In the genomic region with DNA sequence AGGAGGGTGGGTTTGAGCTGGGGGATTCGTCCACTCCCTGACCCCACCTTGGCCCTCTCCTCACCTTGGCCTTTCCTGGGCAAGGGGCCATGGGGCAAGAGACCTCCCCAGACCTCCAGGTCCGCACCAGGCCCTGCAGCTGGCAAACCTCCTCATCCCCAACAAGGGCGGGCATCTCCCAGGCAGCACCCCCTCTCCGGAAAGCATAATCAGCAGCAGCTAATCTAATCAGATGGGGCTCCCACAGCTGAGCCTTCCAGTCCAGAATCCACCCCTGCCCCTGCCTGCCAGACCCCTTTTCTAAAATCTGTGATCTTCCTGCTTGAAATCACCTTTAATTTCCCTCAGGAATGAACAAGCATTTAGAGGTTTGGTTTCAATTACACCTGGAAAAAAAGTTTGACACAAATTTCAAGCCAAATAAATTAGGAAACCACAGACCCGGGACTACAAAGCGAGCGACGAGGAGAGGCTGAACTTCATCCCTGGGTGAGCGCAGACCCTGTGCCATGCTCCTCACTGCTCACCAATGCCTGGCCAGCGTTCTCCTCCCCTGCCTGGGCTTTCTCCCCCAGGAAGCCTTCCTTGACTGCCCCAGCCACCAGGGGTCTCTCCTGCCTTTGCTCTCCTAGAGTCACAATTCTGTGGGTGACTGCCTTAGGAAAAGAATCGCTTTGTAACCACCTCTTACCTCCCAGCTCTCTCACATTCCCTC, we compare ENCODE assay signal across 12 cellular contexts.
DNase-seq lines count a peak whose midpoint lies in the region; ATAC-seq, FAIRE-seq and TF ChIP-seq lines count a peak whose summit lies in the region.
"Had no signal": no experiment of that assay in that cellular context is flagged by ENCODE, and none has a peak within 500 bp of the region (broad histone marks: within the 10 kb centered on the region; RNA-seq: fewer than 3 reads in every experiment).

No MANE protein-coding gene starts in this region.

- no peaks in the 10 kb centered on the region; the same call in none of the 2 replicates for H3K27me3 Mint-ChIP-seq in H9 (ENCODE audit: low read depth)
- H3K27me3 Mint-ChIP-seq in CD8-positive, alpha-beta T cell (ENCODE audit: low read depth), result peaks cover 8% of the 10 kb centered on the region

- H3K14ac ChIP-seq in H9 (ENCODE audit: insufficient read depth, low read length), result no peak overlapping the region; the same call in 1 of the 2 replicates

- no peak overlapping the region for H4K8ac ChIP-seq in H9 (replicated peaks; ENCODE audit: insufficient read length, low read depth, low read length)

- H2AK5ac ChIP-seq in H9 (ENCODE audit: insufficient read length, low read length), result no peak overlapping the region

- H3K27ac ChIP-seq in DND-41 (ENCODE audit: low read length) (no peak overlapping the region), H9 (ENCODE audit: insufficient read length, low read depth, low read length) (no peak overlapping the region), HepG2 (ENCODE audit: extremely low read length, insufficient read depth, low read length) (no peak overlapping the region)
- H3K27ac ChIP-seq in CD8-positive, alpha-beta T cell (ENCODE audit: low read depth, low read length), result no peak overlapping the region
- H3K27ac ChIP-seq: skin epidermis had no signal

- no peaks in the 10 kb centered on the region for H3K36me3 Mint-ChIP-seq in H9 (ENCODE audit: insufficient read depth in 1 of 3, low read depth in 3 of 3)
- H3K36me3 Mint-ChIP-seq in CD8-positive, alpha-beta T cell, result no peaks in the 10 kb centered on the region

- peaks cover 15 to 16% of the 10 kb centered on the region in 2 experiments for H3K4me1 Mint-ChIP-seq in H9
- H3K4me1 Mint-ChIP-seq in CD8-positive, alpha-beta T cell (ENCODE audit: low read depth), result no peaks in the 10 kb centered on the region

- H3T11ph ChIP-seq in H9 (ENCODE audit: low read length), result no peak overlapping the region

- no peak overlapping the region for H2BK12ac ChIP-seq in H9 (ENCODE audit: insufficient read length, low read depth, low read length)

- H3K23me2 ChIP-seq in H9 (ENCODE audit: insufficient read length, low read depth, low read length, poor library complexity, severe bottlenecking), result no peaks in the 10 kb centered on the region

- no peak overlapping the region for H3K18ac ChIP-seq in H9 (ENCODE audit: insufficient read length, low read depth, low read length)

- H3K4me2 ChIP-seq in DND-41 (ENCODE audit: insufficient read depth, low read length), result no peak overlapping the region
- H3K4me2 ChIP-seq in H9 (ENCODE audit: insufficient read depth, insufficient read length, low read length), result no peak overlapping the region
- no peak overlapping the region for H3K4me2 ChIP-seq in HepG2 (ENCODE audit: low read depth, low read length)

- WGBS in H9 (ENCODE audit: extremely low coverage, insufficient read length, low lambda C conversion rate), result no CpG with 5 or more reads among the region's 11 CpGs
- 53% methylated on average over 9 of the region's 11 CpGs for WGBS in HepG2 (ENCODE audit: low lambda C conversion rate)

- H3K4me3 ChIP-seq in DND-41 (ENCODE audit: low read depth in 1 of 2, low read length in 2 of 2), result no peak overlapping the region
- no peak overlapping the region for H3K4me3 ChIP-seq in HepG2 (replicated peaks in 1 of 3; ENCODE audit: insufficient read depth in 1 of 3, low read depth in 2 of 3, low read length in 3 of 3)
- H3K4me3 ChIP-seq in CD8-positive, alpha-beta T cell (ENCODE audit: low read depth, low read length), result no peak overlapping the region
- H3K4me3 ChIP-seq: skin epidermis had no signal

- no peak overlapping the region for H2BK120ac ChIP-seq in H9 (ENCODE audit: low read depth, low read length, poor library complexity, severe bottlenecking)

- H3K4ac ChIP-seq in H9 (ENCODE audit: low read depth, low read length), result no peak overlapping the region

- no peaks in the 10 kb centered on the region for H3K36me3 ChIP-seq in DND-41 (ENCODE audit: insufficient read depth, low read length)
- no peaks in the 10 kb centered on the region for H3K36me3 ChIP-seq in HepG2 (replicated peaks in 1 of 2; ENCODE audit: control insufficient read depth in 1 of 2, insufficient read depth in 2 of 2, low read length in 2 of 2)
- H3K36me3 ChIP-seq in CD8-positive, alpha-beta T cell (ENCODE audit: insufficient read depth, low read length), result no peaks in the 10 kb centered on the region

- no peaks in the 10 kb centered on the region for H3K9me3 Mint-ChIP-seq in H9
- no peaks in the 10 kb centered on the region for H3K9me3 Mint-ChIP-seq in CD8-positive, alpha-beta T cell

- no peaks in the 10 kb centered on the region for H3K9me3 ChIP-seq in DND-41 (ENCODE audit: insufficient read depth, low read length, severe bottlenecking)
- H3K9me3 ChIP-seq in H9 (ENCODE audit: control insufficient read depth, low read depth, low read length), result no peaks in the 10 kb centered on the region
- H3K9me3 ChIP-seq in HepG2 (ENCODE audit: low read length), result no peaks in the 10 kb centered on the region
- H3K9me3 ChIP-seq in CD8-positive, alpha-beta T cell (ENCODE audit: low read length), result no peaks in the 10 kb centered on the region

- DNase-seq in DND-41, result peak; percentile 5
- DNase-seq in H9, result peak; percentile 77
- peak; percentile 30 for DNase-seq in UCSD-AML1 (lab: John Stamatoyannopoulos, UW; ENCODE audit: unreplicated experiment)
- no peak for DNase-seq in HepG2 (ENCODE audit: low spot score)
- no peak for DNase-seq in Right ventricle myocardium inferior (ENCODE audit: missing footprints)
- no peak for DNase-seq in CD8-positive, alpha-beta T cell
- DNase-seq: activated naive CD4-positive, alpha-beta T cell treated with Interleukin-2 at 50 U/mL for 16 hours; NCI-H1105; NCI-H510A treated with DMSO at 0.1 percent for 48 hours had no signal

- intact Hi-C loops in HepG2 (cut with micrococcal nuclease; ENCODE audit: unreplicated experiment), result no loop called here
- intact Hi-C loops in Right ventricle myocardium inferior (cut with DNase I), result no loop called here
- intact Hi-C loops in CD8-positive, alpha-beta T cell (cut with DNase I, micrococcal nuclease), result no loop called here

- no peak overlapping the region for H4K91ac ChIP-seq in H9 (ENCODE audit: insufficient read length, low read depth, low read length)

- no peaks in the 10 kb centered on the region for H4K20me1 ChIP-seq in DND-41 (ENCODE audit: insufficient read depth, low read length)
- no peaks in the 10 kb centered on the region for H4K20me1 ChIP-seq in H9 (ENCODE audit: control insufficient read depth, insufficient read depth, insufficient read length)
- H4K20me1 ChIP-seq in HepG2 (ENCODE audit: insufficient read depth, low read length), result no peaks in the 10 kb centered on the region

- H3K27me3 ChIP-seq in DND-41 (ENCODE audit: insufficient read depth, low read length, poor library complexity) (no peaks in the 10 kb centered on the region), H9 (ENCODE audit: insufficient read depth, low read length) (no peaks in the 10 kb centered on the region; the same call in 1 of the 2 replicates), HepG2 (ENCODE audit: control insufficient read depth in 1 of 2, insufficient read depth in 2 of 2, low read length in 2 of 2) (peaks cover under 1 to 31% of the 10 kb centered on the region in 2 experiments; a peak in 3 of 5 replicates)
- H3K27me3 ChIP-seq in CD8-positive, alpha-beta T cell (ENCODE audit: insufficient read depth, low read length), result no peaks in the 10 kb centered on the region

- H3K9ac ChIP-seq in DND-41 (ENCODE audit: low read depth, low read length) (no peak overlapping the region), H9 (ENCODE audit: extremely low read depth, insufficient read length, low read length) (no peak overlapping the region), HepG2 (ENCODE audit: insufficient read depth, low read depth, low read length) (no peak overlapping the region)

- TF ChIP-seq POLR2A in HepG2 (IDR thresholded peaks at IDR 0.05; ENCODE audit: insufficient read depth in 1 of 2, low read depth in 2 of 2, low read length in 2 of 2), result no peak

- H4K5ac ChIP-seq in H9 (ENCODE audit: insufficient read length, low read depth, low read length), result no peak overlapping the region

- TF ChIP-seq EP300 in HepG2 (IDR thresholded peaks at IDR 0.05; ENCODE audit: low read depth in 2 of 2, low read length in 2 of 2) (no peak), HepG2 (CRISPR knock-in tag; IDR thresholded peaks at IDR 0.05; ENCODE audit: borderline replicate concordance) (no peak)

- H2BK20ac ChIP-seq in H9 (ENCODE audit: low read depth, low read length, poor library complexity, severe bottlenecking), result no peak overlapping the region

- no peaks in the 10 kb centered on the region for H3K4me1 ChIP-seq in DND-41 (ENCODE audit: insufficient read depth, low read length)
- H3K4me1 ChIP-seq in H9 (ENCODE audit: insufficient read depth, low read length), result no peaks in the 10 kb centered on the region
- peaks cover 8% of the 10 kb centered on the region; the same call in 1 of the 2 replicates for H3K4me1 ChIP-seq in HepG2 (ENCODE audit: insufficient read depth, low read length)
- no peaks in the 10 kb centered on the region for H3K4me1 ChIP-seq in CD8-positive, alpha-beta T cell (ENCODE audit: insufficient read depth, low read length)

- no peak for ATAC-seq in DND-41 (ENCODE audit: insufficient read depth, low read depth)
- ATAC-seq in HepG2, result peak; percentile 44
- no peak for ATAC-seq in HG03571 (IDR thresholded peaks at IDR 0.05; ENCODE audit: unreplicated experiment)
- ATAC-seq in GM18868 (IDR thresholded peaks at IDR 0.05; ENCODE audit: unreplicated experiment), result no peak
- ATAC-seq in Right ventricle myocardium inferior, result no peak
- no peak for ATAC-seq in CD8-positive, alpha-beta T cell

- CTCF ChIA-PET in HepG2 (lab: Yijun Ruan, JAX; ENCODE audit: low intra/inter-chr PET ratio, low total read pairs), result no interaction called here
- CTCF ChIA-PET in CD8-positive, alpha-beta T cell (lab: Charles Lee), result interaction anchor here (0.6 to 1.3 kb wide), 2 partner anchors 142 to 410 kb away, joined by 3 read pairs; no protein-coding TSS in a partner anchor

- in situ Hi-C loops in HepG2 (cut with HindIII; ENCODE audit: extremely low pct_ligation_motif_present, low pct_unique_long_range_greater_than_20kb), result no loop called here

- no peak overlapping the region for H3K56ac ChIP-seq in H9 (ENCODE audit: insufficient read length, low read depth, low read length)

- FAIRE-seq in HepG2 (lab: Jason Lieb, UNC), result no peak

- TF ChIP-seq CTCF in DND-41 (IDR thresholded peaks at IDR 0.05; ENCODE audit: borderline replicate concordance, extremely low read depth, low read length, poor library complexity, severe bottlenecking), result peak; percentile 33
- TF ChIP-seq CTCF in H9 (conservative IDR thresholded peaks at IDR 0.05), result peak; percentile 80
- TF ChIP-seq CTCF in HepG2 (CRISPR knock-in tag; IDR thresholded peaks at IDR 0.05), result peak; percentile 51
- TF ChIP-seq CTCF in CD8-positive, alpha-beta T cell (IDR thresholded peaks at IDR 0.05), result no peak

- H2AFZ ChIP-seq in DND-41 (ENCODE audit: low read depth, low read length) (no peak overlapping the region), H9 (ENCODE audit: low read length) (no peak overlapping the region), HepG2 (ENCODE audit: low read length) (no peak overlapping the region)

- H3K79me2 ChIP-seq in DND-41 (ENCODE audit: insufficient read depth, low read length) (no peaks in the 10 kb centered on the region), H9 (ENCODE audit: insufficient read depth, low read length) (no peaks in the 10 kb centered on the region), HepG2 (ENCODE audit: insufficient read depth, low read length) (no peaks in the 10 kb centered on the region)

- H3K4me3 Mint-ChIP-seq in H9, result no peak overlapping the region; a peak in 1 of 5 replicates
- H3K4me3 Mint-ChIP-seq in CD8-positive, alpha-beta T cell, result no peak overlapping the region

- H2BK15ac ChIP-seq in H9 (ENCODE audit: low read depth, low read length), result no peak overlapping the region

- POLR2A ChIA-PET in HepG2 (lab: Yijun Ruan, JAX), result no interaction called here
- POLR2A ChIA-PET in CD8-positive, alpha-beta T cell (lab: Charles Lee), result no interaction called here

- H3K27ac Mint-ChIP-seq in H9, result no peak overlapping the region
- no peak overlapping the region for H3K27ac Mint-ChIP-seq in CD8-positive, alpha-beta T cell

- no peak for TF ChIP-seq RAD21 in HepG2 (CRISPR knock-in tag; IDR thresholded peaks at IDR 0.05)

- no peak overlapping the region for H3K23ac ChIP-seq in H9 (ENCODE audit: insufficient read length, low read depth, low read length)

- no TSS peak for BruUV-seq in HepG2 (replicated peaks; lab: Mats Ljungman, UMichigan)

- no peaks in the 10 kb centered on the region for H3K79me1 ChIP-seq in H9 (ENCODE audit: insufficient read depth, low read depth, low read length, poor library complexity, severe bottlenecking)

- H2BK5ac ChIP-seq in H9 (ENCODE audit: insufficient read length, low read length), result no peak overlapping the region

Comparison
In these comparisons a context has a peak if more than half of its experiments do, and no peak if none do; other contexts are left out.
1. DNase-seq: peak in DND-41 (single experiment), H9 (single experiment) and UCSD-AML1 (single experiment); none in HepG2 (single experiment), Right ventricle myocardium inferior (single experiment) and CD8-positive, alpha-beta T cell (0 of 7).